ENCODE assay signal across 18 cellular contexts in genomic region chr7:95636140-95636539, GRCh38. TPM values are rescaled to one million over a fixed set of nuclear protein-coding genes. Genes with fewer than 3 reads are reported as not detected.
DNase-seq lines count a peak whose midpoint lies in the region; ATAC-seq and TF ChIP-seq lines count a peak whose summit lies in the region.
"Had no signal": no experiment of that assay in that cellular context is flagged by ENCODE, and none has a peak within 500 bp of the region (broad histone marks: within the 10 kb centered on the region; RNA-seq: fewer than 3 reads in every experiment).

No MANE protein-coding gene starts in this region.

- no peak overlapping the region for H3K4me3 ChIP-seq in Jurkat, Clone E6-1 (ENCODE audit: low read length)
- no peak overlapping the region for H3K4me3 ChIP-seq in brain microvascular endothelial cell (ENCODE audit: low read depth, low read length)
- H3K4me3 ChIP-seq: BLaER1 treated with 17β-estradiol and CSF1 and Interleukin-3, amounts not matched to agents 10 nM and 100 nM; SJSA1 had no signal

- ATAC-seq in natural killer cell treated with Interleukin-12 subunit alpha and Interleukin-12 subunit beta and Interleukin-15 and Interleukin-18, amount 100 ng/mL, for 72 hours: no peak
- ATAC-seq in HG02870 (IDR thresholded peaks at IDR 0.05; ENCODE audit: unreplicated experiment): no peak
- ATAC-seq: activated CD8-positive, alpha-beta memory T cell treated with anti-CD3 and anti-CD28 coated beads, Interleukin-2, amount 10 ng/mL, durations not matched to agents 7 days and 5 days; left colon had no signal

- H3K4me1 Mint-ChIP-seq in natural killer cell treated with Interleukin-12 subunit alpha and Interleukin-12 subunit beta and Interleukin-15 and Interleukin-18, amount 100 ng/mL, for 72 hours (ENCODE audit: low read depth in 2 of 2): peaks cover 8 to 14% of the 10 kb centered on the region in 2 donors
- no peaks in the 10 kb centered on the region for H3K4me1 Mint-ChIP-seq in glutamatergic neuron (ENCODE audit: low read depth, unreplicated experiment)
- H3K4me1 Mint-ChIP-seq: activated CD8-positive, alpha-beta memory T cell treated with anti-CD3 and anti-CD28 coated beads, Interleukin-2, amount 10 ng/mL, durations not matched to agents 7 days and 5 days had no signal

- no peaks in the 10 kb centered on the region for H3K9me3 Mint-ChIP-seq in natural killer cell treated with Interleukin-12 subunit alpha and Interleukin-12 subunit beta and Interleukin-15 and Interleukin-18, amount 100 ng/mL, for 72 hours
- no peaks in the 10 kb centered on the region for H3K9me3 Mint-ChIP-seq in glutamatergic neuron (ENCODE audit: unreplicated experiment)
- H3K9me3 Mint-ChIP-seq: IgD-negative memory B cell, type B pancreatic cell had no signal

- no peak overlapping the region for H3K27ac ChIP-seq in brain microvascular endothelial cell
- H3K27ac ChIP-seq: BLaER1 treated with 17β-estradiol and CSF1 and Interleukin-3, amounts not matched to agents 10 nM and 100 nM; SJSA1 had no signal

- intact Hi-C loops in head of caudate nucleus (cut with DNase I): no loop called here

- H3K36me3 ChIP-seq in brain microvascular endothelial cell (replicated peaks): no peaks in the 10 kb centered on the region
- H3K36me3 ChIP-seq: BLaER1 treated with 17β-estradiol and CSF1 and Interleukin-3, amounts not matched to agents 10 nM and 100 nM; SJSA1 had no signal

- in situ Hi-C loops in brain microvascular endothelial cell (cut with HindIII; ENCODE audit: low pct_ligation_motif_present, low sequenced_read_pairs): no loop called here

- no peak for TF ChIP-seq CTCF in brain microvascular endothelial cell (IDR thresholded peaks at IDR 0.05; ENCODE audit: low read depth, low read length, missing control alignments)
- no peak for TF ChIP-seq CTCF in glutamatergic neuron (IDR thresholded peaks at IDR 0.05; ENCODE audit: partially characterized antibody, unreplicated experiment)

- H3K27me3 Mint-ChIP-seq in natural killer cell treated with Interleukin-12 subunit alpha and Interleukin-12 subunit beta and Interleukin-15 and Interleukin-18, amount 100 ng/mL, for 72 hours: no peaks in the 10 kb centered on the region
- H3K27me3 Mint-ChIP-seq in glutamatergic neuron (ENCODE audit: unreplicated experiment): peaks cover 3% of the 10 kb centered on the region
- H3K27me3 Mint-ChIP-seq: activated CD8-positive, alpha-beta memory T cell treated with anti-CD3 and anti-CD28 coated beads, Interleukin-2, amount 10 ng/mL, durations not matched to agents 7 days and 5 days; type B pancreatic cell had no signal

- no peaks in the 10 kb centered on the region for H3K36me3 Mint-ChIP-seq in natural killer cell treated with Interleukin-12 subunit alpha and Interleukin-12 subunit beta and Interleukin-15 and Interleukin-18, amount 100 ng/mL, for 72 hours
- H3K36me3 Mint-ChIP-seq in glutamatergic neuron (ENCODE audit: unreplicated experiment): no peaks in the 10 kb centered on the region
- H3K36me3 Mint-ChIP-seq: activated CD8-positive, alpha-beta memory T cell treated with anti-CD3 and anti-CD28 coated beads, Interleukin-2, amount 10 ng/mL, durations not matched to agents 7 days and 5 days; IgD-negative memory B cell; type B pancreatic cell had no signal

- H3K4me3 Mint-ChIP-seq in natural killer cell treated with Interleukin-12 subunit alpha and Interleukin-12 subunit beta and Interleukin-15 and Interleukin-18, amount 100 ng/mL, for 72 hours: no peak overlapping the region
- H3K4me3 Mint-ChIP-seq in glutamatergic neuron (ENCODE audit: unreplicated experiment): no peak overlapping the region
- H3K4me3 Mint-ChIP-seq: activated CD8-positive, alpha-beta memory T cell treated with anti-CD3 and anti-CD28 coated beads, Interleukin-2, amount 10 ng/mL, durations not matched to agents 7 days and 5 days; type B pancreatic cell had no signal

- peak overlapping the region; percentile 24 to 88 for H3K27ac Mint-ChIP-seq in natural killer cell treated with Interleukin-12 subunit alpha and Interleukin-12 subunit beta and Interleukin-15 and Interleukin-18, amount 100 ng/mL, for 72 hours
- no peak overlapping the region for H3K27ac Mint-ChIP-seq in glutamatergic neuron (ENCODE audit: unreplicated experiment)
- H3K27ac Mint-ChIP-seq: activated CD8-positive, alpha-beta memory T cell treated with anti-CD3 and anti-CD28 coated beads, Interleukin-2, amount 10 ng/mL, durations not matched to agents 7 days and 5 days; type B pancreatic cell had no signal

- no peaks in the 10 kb centered on the region for H3K27me3 ChIP-seq in brain microvascular endothelial cell (replicated peaks)
- H3K27me3 ChIP-seq: BLaER1 treated with 17β-estradiol and CSF1 and Interleukin-3, amounts not matched to agents 10 nM and 100 nM; SJSA1 had no signal

- peak; percentile 6 for DNase-seq in Daoy (ENCODE audit: low read depth)
- peak; percentile 49 for DNase-seq in Jurkat, Clone E6-1 (ENCODE audit: low read depth, low spot score)
- DNase-seq in brain microvascular endothelial cell: peak; percentile 3
- no peak for DNase-seq in natural killer cell treated with Interleukin-12 subunit alpha and Interleukin-12 subunit beta and Interleukin-15 and Interleukin-18, amount 100 ng/mL, for 72 hours (ENCODE audit: low spot score)
- no peak for DNase-seq in head of caudate nucleus
- no peak for DNase-seq in glutamatergic neuron
- no peak for DNase-seq in NCI-H2081 treated with DMSO at 0.1 percent for 48 hours (lab: John Stamatoyannopoulos, UW)
- DNase-seq: activated CD8-positive, alpha-beta memory T cell treated with anti-CD3 and anti-CD28 coated beads, Interleukin-2, amount 10 ng/mL, durations not matched to agents 7 days and 5 days; activated gamma-delta T cell treated with Interleukin-2 at 50 U/mL for 16 hours; caudate nucleus; left colon; NCI-H1694; NCI-H82 had no signal

RNA-seq across cellular contexts. Expression of gene PDK4, which starts 39.8 kb away (rescaled TPM):
- 0.63 and 0.71 TPM in 2 replicates for total RNA-seq in Daoy (2014; rRNA removed; shearing (Covaris generic))
- not detected for polyA plus RNA-seq in Jurkat, Clone E6-1 (2012; ENCODE audit: insufficient read depth, insufficient read length)
- under 1 TPM in 1 of 2 donors, not detected in 1; 0.33 TPM for total RNA-seq in natural killer cell treated with Interleukin-12 subunit alpha and Interleukin-12 subunit beta and Interleukin-15 and Interleukin-18, amount 100 ng/mL, for 72 hours
- not detected for total RNA-seq in glutamatergic neuron (ENCODE audit: unreplicated experiment)
- total RNA-seq: activated CD8-positive, alpha-beta memory T cell treated with anti-CD3 and anti-CD28 coated beads, Interleukin-2, amount 10 ng/mL, durations not matched to agents 7 days and 5 days; SJSA1 had no signal
- polyA plus RNA-seq: IgD-negative memory B cell had no signal

Comparison
In these comparisons a context has a peak if more than half of its experiments do, and no peak if none do; other contexts are left out.
1. DNase-seq: peak in Daoy (single experiment), Jurkat, Clone E6-1 (single experiment) and brain microvascular endothelial cell (single experiment); none in natural killer cell treated with Interleukin-12 subunit alpha and Interleukin-12 subunit beta and Interleukin-15 and Interleukin-18, amount 100 ng/mL, for 72 hours (single experiment), head of caudate nucleus (0 of 42), glutamatergic neuron (single experiment) and NCI-H2081 treated with DMSO at 0.1 percent for 48 hours (single experiment).